In genomic region chr12:124567673-124568373, GRCh38 we compare ENCODE assay signal across 8 cellular contexts. TPM values are rescaled to one million over a fixed set of nuclear protein-coding genes. Genes with fewer than 3 reads are reported as not detected.
DNase-seq lines count a peak whose midpoint lies in the region; ATAC-seq and TF ChIP-seq lines count a peak whose summit lies in the region.

No MANE protein-coding gene starts in this region.

- H3K4me2 ChIP-seq in OCI-LY3 (ENCODE audit: low read length) = peak overlapping the region; percentile 98

- H3K4me3 ChIP-seq in CD8-positive, alpha-beta memory T cell (ENCODE audit: low read length) = peak overlapping the region; percentile 80
- H3K4me3 ChIP-seq in HUES48 (ENCODE audit: low read depth, low read length) (peak overlapping the region; percentile 77), OCI-LY3 (ENCODE audit: low read length) (peak overlapping the region; percentile 89)

- peak overlapping the region; percentile 48 to 94 (median 72) for H3K27ac Mint-ChIP-seq in CD8-positive, alpha-beta memory T cell

- POLR2A ChIA-PET in CD8-positive, alpha-beta memory T cell (lab: Charles Lee) = no interaction called here

- DNase-seq in CD8-positive, alpha-beta memory T cell = peak; percentile 74 to 89 (median 78)
- peak; percentile 76 for DNase-seq in activated T-cell treated with anti-CD3 and anti-CD28 coated beads for 48 hours (ENCODE audit: low read depth)
- DNase-seq in epithelial cell of prostate (ENCODE audit: low read depth, low spot score) = peak; percentile 37
- peak; percentile 92 for DNase-seq in mucosa of gallbladder (ENCODE audit: low spot score)
- peak; percentile 75 for DNase-seq in stimulated activated CD8-positive, alpha-beta memory T cell treated with anti-CD3 and anti-CD28 coated beads, Interleukin-4, amount 100 ng/mL, for 24 hours (ENCODE audit: low read depth)

- peaks cover 0 to under 1% of the 10 kb centered on the region in 2 donors for H3K27me3 Mint-ChIP-seq in CD8-positive, alpha-beta memory T cell

- no peaks in the 10 kb centered on the region for H3K27me3 ChIP-seq in CD8-positive, alpha-beta memory T cell (ENCODE audit: insufficient read depth, low read length, poor library complexity, severe bottlenecking)
- H3K27me3 ChIP-seq in HUES48 (ENCODE audit: control insufficient read depth, insufficient read depth, low read length) (no peaks in the 10 kb centered on the region), OCI-LY3 (ENCODE audit: low read depth, low read length) (peaks cover 3% of the 10 kb centered on the region)

- TF ChIP-seq CTCF in OCI-LY3 (IDR thresholded peaks at IDR 0.05; ENCODE audit: low read depth, low read length) = peak; percentile 21; the same call in 1 of the 2 replicates

- peaks cover 22 to 42% (median 24%) of the 10 kb centered on the region in 3 donors for H3K4me1 Mint-ChIP-seq in CD8-positive, alpha-beta memory T cell

- H3K4me3 Mint-ChIP-seq in CD8-positive, alpha-beta memory T cell = peak overlapping the region; percentile 81 to 92 (median 84)

- peaks cover 44% of the 10 kb centered on the region for H3K79me2 ChIP-seq in OCI-LY3 (ENCODE audit: low read length)

- H3K4me1 ChIP-seq in CD8-positive, alpha-beta memory T cell (ENCODE audit: insufficient read depth, low read length) = peaks cover 24% of the 10 kb centered on the region
- peaks cover 38% of the 10 kb centered on the region for H3K4me1 ChIP-seq in HUES48 (ENCODE audit: control insufficient read depth, insufficient read depth, low read length)
- H3K4me1 ChIP-seq in OCI-LY3 (ENCODE audit: low read length) = peaks cover 25% of the 10 kb centered on the region

- no peaks in the 10 kb centered on the region for H3K36me3 ChIP-seq in CD8-positive, alpha-beta memory T cell (ENCODE audit: insufficient read depth, low read length)
- H3K36me3 ChIP-seq in HUES48 (ENCODE audit: control insufficient read depth, insufficient read depth, low read length) = no peaks in the 10 kb centered on the region
- H3K36me3 ChIP-seq in OCI-LY3 (replicated peaks; ENCODE audit: low read depth, low read length) = peaks cover 6% of the 10 kb centered on the region

- H3K36me3 Mint-ChIP-seq in CD8-positive, alpha-beta memory T cell = peaks cover 0 to 3% (median 0%) of the 10 kb centered on the region in 3 donors

- H3K27ac ChIP-seq in CD8-positive, alpha-beta memory T cell (ENCODE audit: low read depth, low read length) = peak overlapping the region; percentile 51
- peak overlapping the region; percentile 89 for H3K27ac ChIP-seq in HUES48 (ENCODE audit: low read depth, low read length)
- H3K27ac ChIP-seq in OCI-LY3 (ENCODE audit: low read length) = peak overlapping the region; percentile 82
- peak overlapping the region; percentile 79 for H3K27ac ChIP-seq in epithelial cell of prostate

- no peaks in the 10 kb centered on the region for H3K9me3 ChIP-seq in CD8-positive, alpha-beta memory T cell (ENCODE audit: low read length)
- H3K9me3 ChIP-seq in HUES48 (ENCODE audit: control insufficient read depth, insufficient read depth, low read length) (no peaks in the 10 kb centered on the region), OCI-LY3 (ENCODE audit: insufficient read depth, low read length) (no peaks in the 10 kb centered on the region)

- H3K9ac ChIP-seq in HUES48 (ENCODE audit: low read depth, low read length) (peak overlapping the region; percentile 59; the same call in 1 of the 2 replicates), OCI-LY3 (ENCODE audit: low read length) (peak overlapping the region; percentile 90)

- H3K9me3 Mint-ChIP-seq in CD8-positive, alpha-beta memory T cell = no peaks in the 10 kb centered on the region

- ATAC-seq in GM21360 (IDR thresholded peaks at IDR 0.05; ENCODE audit: unreplicated experiment) = peak; percentile 41

- H4K20me1 ChIP-seq in OCI-LY3 (ENCODE audit: insufficient read depth, low read length) = peaks cover 38% of the 10 kb centered on the region

- peak overlapping the region; percentile 68 for H2AFZ ChIP-seq in OCI-LY3 (ENCODE audit: low read depth, low read length)

- CTCF ChIA-PET in CD8-positive, alpha-beta memory T cell (lab: Charles Lee) = interaction anchor here (1.0 kb wide), 1 partner anchor 199 kb away, joined by 4 read pairs; no protein-coding TSS in a partner anchor

RNA-seq across cellular contexts. Expression of gene NCOR2, which starts 0.4 kb away (rescaled TPM):
- 10 to 100 TPM; 96.6 to 97.4 TPM for total RNA-seq in CD8-positive, alpha-beta memory T cell
- 16.7 TPM for polyA plus RNA-seq in CD8-positive, alpha-beta memory T cell
- 210 TPM for total RNA-seq in mucosa of gallbladder

Comparison
In these comparisons a context has a peak if more than half of its experiments do, and no peak if none do; other contexts are left out.
1. Peak in every context shown above with its lines: DNase-seq, ATAC-seq, H3K4me3 ChIP-seq and H3K27ac ChIP-seq.
2. DNase-seq: peak in every context shown above with its lines; median percentile 92 in mucosa of gallbladder; 78 in CD8-positive, alpha-beta memory T cell; 76 in activated T-cell treated with anti-CD3 and anti-CD28 coated beads for 48 hours; 75 in stimulated activated CD8-positive, alpha-beta memory T cell treated with anti-CD3 and anti-CD28 coated beads, Interleukin-4, amount 100 ng/mL, for 24 hours; 37 in epithelial cell of prostate.